Comparison of ENCODE assay signal across 11 cellular contexts in the genomic region with DNA sequence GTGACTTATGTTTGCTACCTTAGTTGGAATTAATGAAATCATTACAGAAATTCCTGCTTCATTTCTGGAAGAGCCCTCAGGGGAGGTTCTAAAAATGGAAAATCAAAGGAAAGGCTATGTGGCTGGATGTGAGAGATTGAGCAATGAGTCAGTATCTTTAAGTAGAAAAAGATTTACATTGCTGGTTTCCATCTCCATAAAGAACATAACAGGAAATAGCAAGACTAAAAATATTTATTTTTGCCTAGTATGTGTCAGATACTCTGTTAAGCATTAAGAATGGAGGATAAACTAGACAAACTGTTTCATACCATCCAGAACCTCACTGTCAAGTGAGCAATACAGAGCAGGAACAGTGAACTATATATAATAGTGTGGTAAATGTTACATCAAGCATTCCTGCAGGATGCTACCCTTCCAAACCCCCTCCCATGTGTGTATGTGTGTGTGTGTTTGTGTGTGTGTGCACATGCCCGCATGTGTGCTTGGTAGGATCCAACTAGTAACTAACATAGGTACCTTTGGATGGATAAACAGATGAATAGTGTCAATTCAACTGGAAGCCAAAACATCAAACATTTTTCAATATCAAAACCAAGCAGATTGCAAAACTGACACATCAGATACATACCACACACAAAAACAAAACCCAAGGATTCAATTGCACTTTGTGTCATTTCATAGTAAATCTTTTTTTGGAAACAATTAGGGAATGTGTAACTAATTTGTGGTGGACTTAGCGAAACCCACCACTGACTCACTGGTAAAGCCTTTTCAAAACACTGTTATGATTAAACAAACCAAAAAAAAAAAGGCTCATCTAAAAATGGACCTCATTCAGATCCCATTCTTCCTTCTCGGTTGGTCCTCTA.
A peak's percentile ranks its signal among the peaks of the same experiment; 100 is the strongest.
DNase-seq lines count a peak whose midpoint lies in the region; ATAC-seq and TF ChIP-seq lines count a peak whose summit lies in the region.
"Had no signal": no experiment of that assay in that cellular context is flagged by ENCODE, and none has a peak within 500 bp of the region (broad histone marks: within the 10 kb centered on the region; RNA-seq: fewer than 3 reads in every experiment).

No MANE protein-coding gene starts in this region.

- no peaks in the 10 kb centered on the region for H4K20me1 ChIP-seq in mammary epithelial cell (ENCODE audit: insufficient read depth, low read length)

- DNase-seq in mammary epithelial cell (peak; percentile 62), pulmonary artery endothelial cell (ENCODE audit: low read depth, low spot score) (peak; percentile 45), DMS114 treated with DMSO at 0.1 percent for 48 hours (lab: John Stamatoyannopoulos, UW; ENCODE audit: unreplicated experiment) (no peak)
- no peak for DNase-seq in stimulated activated CD4-positive, alpha-beta T cell treated with anti-CD3 and anti-CD28 coated beads, Interleukin-2, amount 100 ng/mL, for 48 hours
- DNase-seq in activated naive CD4-positive, alpha-beta T cell treated with Interleukin-2 at 50 U/mL for 16 hours, result no peak
- DNase-seq: activated naive CD4-positive, alpha-beta T cell treated with anti-CD3 and anti-CD28 coated beads, Interleukin-2, amount 50 U/mL, for 16 hours; NCI-H1694; stimulated activated naive CD8-positive, alpha-beta T cell treated with anti-CD3 and anti-CD28 coated beads, Interleukin-15, Interleukin-2, amounts not matched to agents 100 U/mL and 50 U/mL, for 24 hours had no signal

- H3K9me3 ChIP-seq in mammary epithelial cell (replicated peaks; ENCODE audit: insufficient read depth, low read length), result no peaks in the 10 kb centered on the region

- H3K4me1 ChIP-seq in mammary epithelial cell (ENCODE audit: insufficient read depth, low read length), result peaks cover 25% of the 10 kb centered on the region

- H2AFZ ChIP-seq in mammary epithelial cell (ENCODE audit: low read depth, low read length), result no peak overlapping the region

- no TSS peak for BruUV-seq in mammary epithelial cell (replicated peaks; lab: Mats Ljungman, UMichigan)

- H3K36me3 ChIP-seq in mammary epithelial cell (ENCODE audit: insufficient read depth, low read length), result no peaks in the 10 kb centered on the region

- in situ Hi-C loops in mammary epithelial cell (cut with MboI; ENCODE audit: low sequenced_read_pairs in 2 of 2), result no loop called here

- 23% methylated on average over 2 of the region's 3 CpGs for whole genome bisulfite sequencing in mammary epithelial cell (ENCODE audit: low coverage, missing lambda C conversion rate)

- H3K27me3 ChIP-seq in mammary epithelial cell (ENCODE audit: insufficient read depth, low read length), result no peaks in the 10 kb centered on the region

- peaks cover 2% of the 10 kb centered on the region for H3K79me2 ChIP-seq in mammary epithelial cell (ENCODE audit: insufficient read depth, low read length)

- no peak overlapping the region for H3K4me3 ChIP-seq in mammary epithelial cell (replicated peaks in 1 of 3; ENCODE audit: insufficient read depth in 1 of 3, low read depth in 2 of 3, low read length in 3 of 3)

- dilution Hi-C loops in mammary epithelial cell (cut with HindIII; ENCODE audit: low sequenced_read_pairs), result no loop called here

- peak overlapping the region; percentile 32 for H3K27ac ChIP-seq in mammary epithelial cell (ENCODE audit: insufficient read depth, low read depth, low read length)

- peak overlapping the region; percentile 25 for H3K4me2 ChIP-seq in mammary epithelial cell (ENCODE audit: insufficient read depth, low read depth, low read length)

- ATAC-seq in GM18873 (IDR thresholded peaks at IDR 0.05; ENCODE audit: low FRiP score, unreplicated experiment) (peak; percentile 63), HG03378 (IDR thresholded peaks at IDR 0.05; ENCODE audit: unreplicated experiment) (peak; percentile 50), GM18517 (IDR thresholded peaks at IDR 0.05; ENCODE audit: unreplicated experiment) (no peak)
- ATAC-seq: stimulated activated naive CD8-positive, alpha-beta T cell treated with anti-CD3 and anti-CD28 coated beads, Interleukin-15, Interleukin-2, amounts not matched to agents 100 U/mL and 50 U/mL, for 24 hours had no signal

- intact Hi-C loops in mammary epithelial cell (cut with micrococcal nuclease), result loop anchor here (2.0 kb wide), 1 partner anchor 20 kb away; no protein-coding TSS in a partner anchor

- TF ChIP-seq CTCF in mammary epithelial cell (conservative IDR thresholded peaks at IDR 0.05 in 1 of 2, IDR thresholded peaks at IDR 0.05 in 1 of 2; ENCODE audit: extremely low read depth in 1 of 2, insufficient read depth in 1 of 2, low read depth in 1 of 2, low read length in 2 of 2), result no peak

- no peak overlapping the region for H3K9ac ChIP-seq in mammary epithelial cell (ENCODE audit: insufficient read depth, low read length)

- CTCF ChIA-PET in mammary epithelial cell (lab: Charles Lee; ENCODE audit: low non-redundant PET), result no interaction called here

Comparison
In these comparisons a context has a peak if more than half of its experiments do, and no peak if none do; other contexts are left out.
1. DNase-seq: peak in mammary epithelial cell (single experiment) and pulmonary artery endothelial cell (single experiment); none in stimulated activated CD4-positive, alpha-beta T cell treated with anti-CD3 and anti-CD28 coated beads, Interleukin-2, amount 100 ng/mL, for 48 hours (0 of 2), activated naive CD4-positive, alpha-beta T cell treated with Interleukin-2 at 50 U/mL for 16 hours (single experiment) and DMS114 treated with DMSO at 0.1 percent for 48 hours (single experiment).